ENCODE assay signal across 13 cellular contexts in the genomic region with DNA sequence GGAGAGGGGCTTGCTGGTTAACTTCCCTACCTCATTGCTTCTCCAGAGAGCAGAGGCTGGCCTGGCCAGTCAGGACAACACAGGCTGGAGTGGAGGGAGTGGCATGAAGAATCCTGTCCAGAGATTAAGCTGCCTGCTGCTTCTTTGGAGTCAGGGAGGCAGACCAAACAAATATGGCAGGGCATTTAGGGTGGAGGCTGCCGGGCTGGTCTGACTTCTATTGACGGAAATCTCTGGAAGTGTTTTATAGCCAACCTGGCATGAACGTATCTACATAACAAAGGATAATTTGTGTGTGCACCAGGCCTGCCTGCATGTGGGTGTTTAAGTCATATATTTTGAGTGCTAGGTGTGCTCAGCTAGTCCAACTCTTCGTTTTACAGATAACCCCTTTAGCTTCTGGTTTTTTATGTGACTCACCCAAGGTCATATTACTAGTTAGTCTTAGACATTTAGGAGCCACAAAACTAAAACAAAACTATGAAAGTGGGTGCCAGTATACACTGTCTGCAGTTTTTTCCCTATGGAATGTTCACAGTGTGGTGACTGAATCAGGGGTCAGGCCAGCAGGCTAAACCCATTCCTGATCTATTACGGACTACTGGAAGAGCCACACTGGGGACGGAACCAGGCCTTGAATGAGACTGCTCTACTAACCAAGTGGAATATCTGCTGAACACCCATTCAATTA. TPM values are rescaled to one million over a fixed set of nuclear protein-coding genes. Genes with fewer than 3 reads are reported as not detected.
DNase-seq lines count a peak whose midpoint lies in the region; ATAC-seq and TF ChIP-seq lines count a peak whose summit lies in the region.
"Had no signal": no experiment of that assay in that cellular context is flagged by ENCODE, and none has a peak within 500 bp of the region (broad histone marks: within the 10 kb centered on the region; RNA-seq: fewer than 3 reads in every experiment).

No MANE protein-coding gene starts in this region.

- peaks cover 3% of the 10 kb centered on the region; the same call in 1 of the 2 replicates for H3K36me3 ChIP-seq in BJ (ENCODE audit: control insufficient read depth, insufficient read depth, low read length)
- H3K36me3 ChIP-seq in KMS-11 (ENCODE audit: insufficient read depth), result no peaks in the 10 kb centered on the region

- H3K27me3 Mint-ChIP-seq in natural killer cell treated with Interleukin-12 subunit alpha and Interleukin-12 subunit beta and Interleukin-15 and Interleukin-18, amount 100 ng/mL, for 72 hours, result no peaks in the 10 kb centered on the region

- H3K9me3 Mint-ChIP-seq in natural killer cell treated with Interleukin-12 subunit alpha and Interleukin-12 subunit beta and Interleukin-15 and Interleukin-18, amount 100 ng/mL, for 72 hours, result no peaks in the 10 kb centered on the region
- no peaks in the 10 kb centered on the region for H3K9me3 Mint-ChIP-seq in activated naive CD4-positive, alpha-beta T cell treated with anti-CD3 and anti-CD28 coated beads, Interleukin-2, amount 50 U/mL, for 72 hours

- DNase-seq in BJ (ENCODE audit: low read depth) (peak; percentile 51), GM20000 (ENCODE audit: low spot score) (no peak), NCI-H2196 (lab: John Stamatoyannopoulos, UW; ENCODE audit: unreplicated experiment) (no peak), posterior vena cava (ENCODE audit: low spot score) (no peak)
- no peak for DNase-seq in natural killer cell treated with Interleukin-12 subunit alpha and Interleukin-12 subunit beta and Interleukin-15 and Interleukin-18, amount 100 ng/mL, for 72 hours (ENCODE audit: low spot score)
- DNase-seq in activated naive CD4-positive, alpha-beta T cell treated with anti-CD3 and anti-CD28 coated beads, Interleukin-2, amount 50 U/mL, for 72 hours (ENCODE audit: low spot score in 2 of 2), result no peak
- DNase-seq: activated CD8-positive, alpha-beta memory T cell treated with anti-CD3 and anti-CD28 coated beads, Interleukin-2, amount 50 U/mL, for 48 hours; central memory CD4-positive, alpha-beta T cell; COR-L47; NCI-H1694; T-helper 9 cell had no signal

- no peak for ATAC-seq in natural killer cell treated with Interleukin-12 subunit alpha and Interleukin-12 subunit beta and Interleukin-15 and Interleukin-18, amount 100 ng/mL, for 72 hours
- no peak for ATAC-seq in activated naive CD4-positive, alpha-beta T cell treated with anti-CD3 and anti-CD28 coated beads, Interleukin-2, amount 50 U/mL, for 72 hours

- H3K36me3 Mint-ChIP-seq in natural killer cell treated with Interleukin-12 subunit alpha and Interleukin-12 subunit beta and Interleukin-15 and Interleukin-18, amount 100 ng/mL, for 72 hours, result peaks cover 21% of the 10 kb centered on the region
- H3K36me3 Mint-ChIP-seq in activated naive CD4-positive, alpha-beta T cell treated with anti-CD3 and anti-CD28 coated beads, Interleukin-2, amount 50 U/mL, for 72 hours, result peaks cover 3 to 17% of the 10 kb centered on the region in 2 donors

- peaks cover 85% of the 10 kb centered on the region for H3K4me1 ChIP-seq in KMS-11 (ENCODE audit: low read depth, poor library complexity, severe bottlenecking)

- TF ChIP-seq CTCF in BJ (IDR thresholded peaks at IDR 0.05; ENCODE audit: insufficient read depth, low read depth, low read length) (no peak), KMS-11 (conservative IDR thresholded peaks at IDR 0.05; ENCODE audit: low read depth, low read length) (no peak), GM20000 (IDR thresholded peaks at IDR 0.05; ENCODE audit: extremely low read depth, missing control alignments) (no peak)

- H3K27ac ChIP-seq in KMS-11 (no peak overlapping the region), cingulate gyrus (ENCODE audit: low read depth, low read length) (peak overlapping the region; percentile 4)

- peak overlapping the region; percentile 47 for H3K4me3 Mint-ChIP-seq in natural killer cell treated with Interleukin-12 subunit alpha and Interleukin-12 subunit beta and Interleukin-15 and Interleukin-18, amount 100 ng/mL, for 72 hours

- no peak overlapping the region for H3K9ac ChIP-seq in KMS-11

- intact Hi-C loops in posterior vena cava (cut with DNase I), result no loop called here

- peaks cover 58 to 69% of the 10 kb centered on the region in 2 donors for H3K4me1 Mint-ChIP-seq in natural killer cell treated with Interleukin-12 subunit alpha and Interleukin-12 subunit beta and Interleukin-15 and Interleukin-18, amount 100 ng/mL, for 72 hours (ENCODE audit: low read depth in 2 of 2)

- H3K4me2 ChIP-seq in KMS-11, result peak overlapping the region; percentile 67; the same call in 1 of the 2 replicates

- H3K4me3 ChIP-seq in BJ (ENCODE audit: low read depth, low read length) (no peak overlapping the region), KMS-11 (IDR thresholded peaks at IDR 0.05; ENCODE audit: insufficient read depth, low read depth, low read length) (no peak overlapping the region)

- peaks cover 65% of the 10 kb centered on the region for H3K79me2 ChIP-seq in KMS-11 (ENCODE audit: insufficient read depth, low read depth)

- POLR2A ChIA-PET in BJ (lab: Charles Lee), result interaction anchor here (0.6 kb wide), 1 partner anchor 108 kb away, joined by 3 read pairs; no protein-coding TSS in a partner anchor

- no peaks in the 10 kb centered on the region for H4K20me1 ChIP-seq in KMS-11 (ENCODE audit: insufficient read depth)

- H3K27ac Mint-ChIP-seq in natural killer cell treated with Interleukin-12 subunit alpha and Interleukin-12 subunit beta and Interleukin-15 and Interleukin-18, amount 100 ng/mL, for 72 hours, result peak overlapping the region; percentile 69 to 72
- no peak overlapping the region for H3K27ac Mint-ChIP-seq in activated naive CD4-positive, alpha-beta T cell treated with anti-CD3 and anti-CD28 coated beads, Interleukin-2, amount 50 U/mL, for 72 hours

- H2AFZ ChIP-seq in KMS-11 (ENCODE audit: low read depth), result no peak overlapping the region

- CTCF ChIA-PET in BJ (lab: Yijun Ruan, JAX), result interaction anchor here (0.5 to 2.8 kb wide), 7 partner anchors 11 to 122 kb away, joined by 3 to 11 read pairs (median 4); no protein-coding TSS in a partner anchor

- H3K27me3 ChIP-seq in BJ (ENCODE audit: control insufficient read depth, insufficient read depth, low read length) (no peaks in the 10 kb centered on the region), KMS-11 (ENCODE audit: insufficient read depth, low read depth) (no peaks in the 10 kb centered on the region)

RNA-seq across cellular contexts. Expression of a gene that starts 5.5 kb away (rescaled TPM):
- polyA plus RNA-seq in BJ (2011; rRNA removed), result 34.2 and 54.5 TPM in 2 replicates
- 60.5 and 65.9 TPM in 2 replicates for polyA minus RNA-seq in BJ (2011; rRNA and poly(A)+ RNA removed)
- total RNA-seq in natural killer cell treated with Interleukin-12 subunit alpha and Interleukin-12 subunit beta and Interleukin-15 and Interleukin-18, amount 100 ng/mL, for 72 hours, result 10 to 100 TPM; 87.6 to 88.3 TPM
- total RNA-seq in activated naive CD4-positive, alpha-beta T cell treated with anti-CD3 and anti-CD28 coated beads, Interleukin-2, amount 50 U/mL, for 72 hours, result 10 to 100 TPM; 28.1 to 39.7 TPM
- 10 to 100 TPM; 36.2 to 72.1 TPM for total RNA-seq in posterior vena cava

Comparison
In these comparisons a context has a peak if more than half of its experiments do, and no peak if none do; other contexts are left out.
1. H3K27ac Mint-ChIP-seq: peak in natural killer cell treated with Interleukin-12 subunit alpha and Interleukin-12 subunit beta and Interleukin-15 and Interleukin-18, amount 100 ng/mL, for 72 hours (2 of 2); none in activated naive CD4-positive, alpha-beta T cell treated with anti-CD3 and anti-CD28 coated beads, Interleukin-2, amount 50 U/mL, for 72 hours (0 of 2).